21 cellular contexts compared by ENCODE assay signal in genomic region chr21:44438531-44439210, GRCh38. TPM values are rescaled to one million over a fixed set of nuclear protein-coding genes. Genes with fewer than 3 reads are reported as not detected.
DNase-seq lines count a peak whose midpoint lies in the region; ATAC-seq, FAIRE-seq and TF ChIP-seq lines count a peak whose summit lies in the region.
"Had no signal": no experiment of that assay in that cellular context is flagged by ENCODE, and none has a peak within 500 bp of the region (broad histone marks: within the 10 kb centered on the region; RNA-seq: fewer than 3 reads in every experiment).

No MANE protein-coding gene starts in this region.

- TF ChIP-seq EP300 in HepG2 (IDR thresholded peaks at IDR 0.05; ENCODE audit: low read depth in 2 of 2, low read length in 2 of 2) (no peak), HepG2 (CRISPR knock-in tag; IDR thresholded peaks at IDR 0.05; ENCODE audit: borderline replicate concordance) (no peak)

- no peaks in the 10 kb centered on the region for H3K79me2 ChIP-seq in HepG2 (ENCODE audit: insufficient read depth, low read length)

- 3% methylated on average over 11 of the region's 34 CpGs for WGBS in HepG2 (ENCODE audit: low lambda C conversion rate)

- no peak overlapping the region for H3K27ac ChIP-seq in colonic mucosa
- no peak overlapping the region for H3K27ac ChIP-seq in HepG2 (ENCODE audit: extremely low read length, insufficient read depth, low read length)
- H3K27ac ChIP-seq: GM23248, SJSA1 had no signal

- H3K9me3 ChIP-seq in colonic mucosa (no peaks in the 10 kb centered on the region), HepG2 (ENCODE audit: low read length) (no peaks in the 10 kb centered on the region), skeletal muscle satellite cell (replicated peaks; ENCODE audit: low read length) (no peaks in the 10 kb centered on the region)
- H3K9me3 ChIP-seq: SJSA1 had no signal

- no peak for FAIRE-seq in HepG2 (lab: Jason Lieb, UNC)
- FAIRE-seq: GM12892, keratinocyte had no signal

- CTCF ChIA-PET in HepG2 (lab: Yijun Ruan, JAX; ENCODE audit: low intra/inter-chr PET ratio, low total read pairs), result no interaction called here

- intact Hi-C loops in colonic mucosa (cut with DNase I) (no loop called here), HepG2 (cut with micrococcal nuclease; ENCODE audit: unreplicated experiment) (loop anchor here (10.0 kb wide), 1 partner anchor 74 kb away; no protein-coding TSS in a partner anchor)

- POLR2A ChIA-PET in HepG2 (lab: Yijun Ruan, JAX), result interaction anchor here (0.9 to 1.4 kb wide), 3 partner anchors 10 to 17 kb away, joined by 3 to 4 read pairs (median 3); partner anchors contain the start of gene LRRC3

- H3K27ac Mint-ChIP-seq in activated T-helper 17 cell treated with anti-CD3 and anti-CD28 coated beads, Interleukin-2, amount 50 U/mL, for 72 hours, result no peak overlapping the region
- H3K27ac Mint-ChIP-seq: activated naive CD8-positive, alpha-beta T cell had no signal

- peak; percentile 80 for ATAC-seq in HepG2
- ATAC-seq in GM21528 (IDR thresholded peaks at IDR 0.05; ENCODE audit: low FRiP score, unreplicated experiment), result no peak
- ATAC-seq in HG03565 (IDR thresholded peaks at IDR 0.05; ENCODE audit: unreplicated experiment), result no peak
- ATAC-seq in GM21619 (IDR thresholded peaks at IDR 0.05; ENCODE audit: unreplicated experiment), result no peak
- no peak for ATAC-seq in activated T-helper 17 cell treated with anti-CD3 and anti-CD28 coated beads, Interleukin-2, amount 50 U/mL, for 72 hours (replicated peaks)
- ATAC-seq: esophagus mucosa had no signal

- no peaks in the 10 kb centered on the region for H3K4me1 ChIP-seq in colonic mucosa
- H3K4me1 ChIP-seq in HepG2 (ENCODE audit: insufficient read depth, low read length), result peaks cover 40% of the 10 kb centered on the region
- no peaks in the 10 kb centered on the region for H3K4me1 ChIP-seq in skeletal muscle satellite cell (ENCODE audit: control insufficient read depth, insufficient read depth, low read length)
- H3K4me1 ChIP-seq: SJSA1 had no signal

- H3K27me3 ChIP-seq in colonic mucosa (no peaks in the 10 kb centered on the region), HepG2 (ENCODE audit: control insufficient read depth in 1 of 2, insufficient read depth in 2 of 2, low read length in 2 of 2) (peaks cover 2 to 24% of the 10 kb centered on the region in 2 experiments; a peak in 4 of 5 replicates), skeletal muscle satellite cell (ENCODE audit: control insufficient read depth, insufficient read depth, low read length) (peaks cover 16% of the 10 kb centered on the region)
- H3K27me3 ChIP-seq: SJSA1 had no signal

- DNase-seq in M059J (ENCODE audit: low read depth) (peak; percentile 29), colonic mucosa (no peak), HepG2 (ENCODE audit: low spot score) (no peak)
- DNase-seq: activated CD4-positive, alpha-beta T cell treated with anti-CD3 and anti-CD28 coated beads for 4 hours; activated T-cell treated with anti-CD3 and anti-CD28 coated beads for 4 hours; GDM1; GM23248; naive B cell; NCI-H1436 treated with DMSO at 0.1 percent for 48 hours; NCI-H345; T-helper 9 cell had no signal

- peaks cover 5% of the 10 kb centered on the region for H3K4me1 Mint-ChIP-seq in activated T-helper 17 cell treated with anti-CD3 and anti-CD28 coated beads, Interleukin-2, amount 50 U/mL, for 72 hours

- no peak overlapping the region for H3K9ac ChIP-seq in colonic mucosa (ENCODE audit: low read depth in 2 of 2, low read length in 2 of 2)
- H3K9ac ChIP-seq in HepG2 (ENCODE audit: insufficient read depth, low read depth, low read length), result peak overlapping the region; percentile 56
- no peak overlapping the region for H3K9ac ChIP-seq in skeletal muscle satellite cell (ENCODE audit: low read depth, low read length)
- H3K9ac ChIP-seq: GM23248 had no signal

- H3K4me2 ChIP-seq in HepG2 (ENCODE audit: low read depth, low read length), result peak overlapping the region; percentile 97
- H3K4me2 ChIP-seq in skeletal muscle satellite cell (ENCODE audit: low read length), result peak overlapping the region; percentile 15

- TF ChIP-seq CTCF in colonic mucosa (IDR thresholded peaks at IDR 0.05) (no peak), HepG2 (CRISPR knock-in tag; IDR thresholded peaks at IDR 0.05) (peak; percentile 42)

- in situ Hi-C loops in HepG2 (cut with HindIII; ENCODE audit: extremely low pct_ligation_motif_present, low pct_unique_long_range_greater_than_20kb), result no loop called here

- peak overlapping the region; percentile 5 for H3K4me3 ChIP-seq in colonic mucosa
- H3K4me3 ChIP-seq in HepG2 (replicated peaks in 1 of 3; ENCODE audit: insufficient read depth in 1 of 3, low read depth in 2 of 3, low read length in 3 of 3), result peak overlapping the region; percentile 43 to 73 (median 43); a peak in 4 of 6 replicates
- no peak overlapping the region for H3K4me3 ChIP-seq in skeletal muscle satellite cell (ENCODE audit: low read length)
- H3K4me3 ChIP-seq: GM23248, SJSA1 had no signal

- no peak overlapping the region for H3K4me3 Mint-ChIP-seq in activated T-helper 17 cell treated with anti-CD3 and anti-CD28 coated beads, Interleukin-2, amount 50 U/mL, for 72 hours
- H3K4me3 Mint-ChIP-seq: activated naive CD8-positive, alpha-beta T cell; naive B cell had no signal

- H2AFZ ChIP-seq in HepG2 (ENCODE audit: low read length), result no peak overlapping the region
- H2AFZ ChIP-seq: GM23248 had no signal

- TF ChIP-seq POLR2A in HepG2 (IDR thresholded peaks at IDR 0.05; ENCODE audit: insufficient read depth in 1 of 2, low read depth in 2 of 2, low read length in 2 of 2), result no peak

- no peaks in the 10 kb centered on the region for H3K9me3 Mint-ChIP-seq in activated T-helper 17 cell treated with anti-CD3 and anti-CD28 coated beads, Interleukin-2, amount 50 U/mL, for 72 hours

- BruUV-seq in HepG2 (replicated peaks; lab: Mats Ljungman, UMichigan), result no TSS peak

- H3K36me3 ChIP-seq in colonic mucosa, result no peaks in the 10 kb centered on the region
- no peaks in the 10 kb centered on the region for H3K36me3 ChIP-seq in HepG2 (replicated peaks in 1 of 2; ENCODE audit: control insufficient read depth in 1 of 2, insufficient read depth in 2 of 2, low read length in 2 of 2)
- no peaks in the 10 kb centered on the region for H3K36me3 ChIP-seq in skeletal muscle satellite cell (ENCODE audit: insufficient read depth, low read length)

- H4K20me1 ChIP-seq in HepG2 (ENCODE audit: insufficient read depth, low read length), result no peaks in the 10 kb centered on the region

- H3K27me3 Mint-ChIP-seq in activated T-helper 17 cell treated with anti-CD3 and anti-CD28 coated beads, Interleukin-2, amount 50 U/mL, for 72 hours, result no peaks in the 10 kb centered on the region
- H3K27me3 Mint-ChIP-seq: activated naive CD8-positive, alpha-beta T cell; naive B cell had no signal

- TF ChIP-seq RAD21 in HepG2 (CRISPR knock-in tag; IDR thresholded peaks at IDR 0.05), result no peak

- H3K36me3 Mint-ChIP-seq in activated T-helper 17 cell treated with anti-CD3 and anti-CD28 coated beads, Interleukin-2, amount 50 U/mL, for 72 hours (ENCODE audit: low read depth), result peaks cover 30% of the 10 kb centered on the region

TF ChIP-seq in HepG2, 621 proteins besides CTCF, POLR2A, EP300 and RAD21 (continues in another document):
- TF ChIP-seq ZMAT3 (CRISPR knock-in tag; conservative IDR thresholded peaks at IDR 0.05) (no peak), MLLT10 (CRISPR knock-in tag; IDR thresholded peaks at IDR 0.05) (no peak), CREM (IDR thresholded peaks at IDR 0.05) (no peak), CREM (CRISPR knock-in tag; IDR thresholded peaks at IDR 0.05) (no peak)

RNA-seq across cellular contexts. Expression of gene LRRC3, which starts 16.6 kb away (rescaled TPM):
- not detected in 2 replicates for total RNA-seq in M059J (2014; rRNA removed; shearing (Covaris generic))
- total RNA-seq in colonic mucosa, result 1 to 10 TPM; 2.0 to 2.7 TPM
- 3.9 and 4.8 TPM in 2 replicates for total RNA-seq in HepG2 (2016; rRNA removed; fragmentation: Illumina TruSeq; extraction: Trizol)
- 0.97 and 1.1 TPM in 2 replicates for total RNA-seq in HepG2 (2016; cell fraction: cytosol; rRNA removed; fragmentation: Illumina TruSeq; extraction: Trizol; ENCODE audit: low read depth)
- total RNA-seq in HepG2 (2016; cell fraction: insoluble cytoplasmic fraction; rRNA removed; fragmentation: Illumina TruSeq; extraction: Trizol), result 3.1 and 4.8 TPM in 2 replicates
- total RNA-seq in HepG2 (2016; cell fraction: membrane; rRNA removed; fragmentation: Illumina TruSeq; extraction: Trizol), result 3.5 and 4.4 TPM in 2 replicates
- total RNA-seq in HepG2 (2016; cell fraction: nucleus; rRNA removed; fragmentation: Illumina TruSeq; extraction: Trizol), result 5.2 and 5.7 TPM in 2 replicates
- 16.5 and 24.3 TPM in 2 replicates for polyA plus RNA-seq in HepG2 (2011; rRNA removed)
- polyA plus RNA-seq in HepG2 (2011; cell fraction: cytosol; rRNA removed), result 17.5 and 19.8 TPM in 2 replicates
- 25.9 and 31.8 TPM in 2 replicates for polyA plus RNA-seq in HepG2 (2011; cell fraction: nucleus; rRNA removed)
- 24.1 and 27.1 TPM in 2 replicates for polyA plus RNA-seq in HepG2 (2012)
- 0.99 and 1.3 TPM in 2 replicates for polyA plus RNA-seq in HepG2 (2016; cell fraction: cytosol; fragmentation: Illumina TruSeq; extraction: Trizol; ENCODE audit: low read depth)
- 4.4 and 5.5 TPM in 2 replicates for polyA plus RNA-seq in HepG2 (2016; cell fraction: insoluble cytoplasmic fraction; fragmentation: Illumina TruSeq; extraction: Trizol; ENCODE audit: low read depth)
- 2.9 and 3.4 TPM in 2 replicates for polyA plus RNA-seq in HepG2 (2016; cell fraction: membrane; fragmentation: Illumina TruSeq; extraction: Trizol; ENCODE audit: low read depth)
- 10.0 TPM in 2 replicates for polyA plus RNA-seq in HepG2 (2016; cell fraction: nucleus; fragmentation: Illumina TruSeq; extraction: Trizol; ENCODE audit: insufficient read depth, low read depth)
- 3.8 and 34.5 TPM in 2 replicates for polyA minus RNA-seq in HepG2 (2011; rRNA and poly(A)+ RNA removed; ENCODE audit: low replicate concordance)
- 16.0 and 20.9 TPM in 2 replicates for polyA minus RNA-seq in HepG2 (2011; cell fraction: cytosol; rRNA and poly(A)+ RNA removed)
- polyA minus RNA-seq in HepG2 (2011; cell fraction: nucleus; rRNA and poly(A)+ RNA removed), result 10.4 and 13.4 TPM in 2 replicates
- total RNA-seq in skeletal muscle satellite cell (2012; rRNA removed), result 0.51 and 1.5 TPM in 2 replicates
- 1 to 10 TPM; 3.5 TPM for total RNA-seq in activated T-helper 17 cell treated with anti-CD3 and anti-CD28 coated beads, Interleukin-2, amount 50 U/mL, for 72 hours
